2 cellular contexts compared by ENCODE assay signal in genomic region chr15:67946701-67947100, GRCh38.
TF ChIP-seq lines count a peak whose summit lies in the region.

No MANE protein-coding gene starts in this region.

TF ChIP-seq in IMR-90, 13 proteins besides CTCF, POLR2A, EP300 and RAD21 (continued from another document):
- TF ChIP-seq CEBPB (IDR thresholded peaks at IDR 0.05; ENCODE audit: low read depth, low read length) (no peak), SMC3 (IDR thresholded peaks at IDR 0.05; ENCODE audit: low read depth, low read length) (no peak), RCOR1 (IDR thresholded peaks at IDR 0.05; ENCODE audit: insufficient replicate concordance, low read length) (no peak), ELK1 (IDR thresholded peaks at IDR 0.05; ENCODE audit: borderline replicate concordance, low read depth, low read length) (no peak), CHD1 (IDR thresholded peaks at IDR 0.05; ENCODE audit: low read depth, low read length) (no peak), USF2 (IDR thresholded peaks at IDR 0.05; ENCODE audit: low read depth, low read length) (no peak), FOS (IDR thresholded peaks at IDR 0.05; ENCODE audit: low read depth, low read length) (no peak), MXI1 (IDR thresholded peaks at IDR 0.05; ENCODE audit: borderline replicate concordance, low read depth, low read length) (no peak), MAZ (IDR thresholded peaks at IDR 0.05; ENCODE audit: borderline replicate concordance, low read depth, low read length) (no peak), MAFK (IDR thresholded peaks at IDR 0.05; ENCODE audit: low read depth, low read length) (no peak), BHLHE40 (IDR thresholded peaks at IDR 0.05; ENCODE audit: low read depth, low read length) (no peak), NFE2L2 (IDR thresholded peaks at IDR 0.05; ENCODE audit: low read depth, low read length) (no peak)

TF ChIP-seq in K562, 482 proteins besides CTCF, POLR2A, EP300 and RAD21:
- no peak for TF ChIP-seq BRD4 (IDR thresholded peaks at IDR 0.05)
